ENCODE assay signal across 13 cellular contexts in genomic region chr6:16486661-16487060, GRCh38.
DNase-seq lines count a peak whose midpoint lies in the region; ATAC-seq and TF ChIP-seq lines count a peak whose summit lies in the region.
"Had no signal": no experiment of that assay in that cellular context is flagged by ENCODE, and none has a peak within 500 bp of the region (broad histone marks: within the 10 kb centered on the region; RNA-seq: fewer than 3 reads in every experiment).

No MANE protein-coding gene starts in this region.

- whole genome bisulfite sequencing in adrenal gland, 4 donors = 81 to 96% (median 91%) methylated on average over 11 of the region's 11 CpGs

- intact Hi-C loops in activated T-helper 2 cell treated with anti-CD3 and anti-CD28 coated beads, Interferon-gamma antibody, Interleukin-2, Interleukin-4, amounts not matched to agents 10 μg/mL and 5 μg/mL and 100 μg/mL, durations not matched to agents 14 hours and 24 hours and 36 hours (cut with micrococcal nuclease) = loop anchor here (10.0 kb wide), 1 partner anchor 712 kb away; no protein-coding TSS in a partner anchor
- intact Hi-C loops in sciatic nerve (cut with DNase I) = no loop called here
- intact Hi-C loops in upper lobe of right lung (cut with DNase I) = no loop called here
- intact Hi-C loops in adrenal gland (cut with DNase I) = no loop called here

- H3K27ac ChIP-seq in upper lobe of right lung = peak overlapping the region; percentile 12
- no peak overlapping the region for H3K27ac ChIP-seq in adrenal gland
- H3K27ac ChIP-seq: A549 had no signal

- H3K27ac Mint-ChIP-seq in activated naive CD4-positive, alpha-beta T cell treated with anti-CD3 and anti-CD28 coated beads, Interleukin-2, amount 10 ng/mL, durations not matched to agents 7 days and 5 days = peak overlapping the region; percentile 47
- peak overlapping the region; percentile 59 for H3K27ac Mint-ChIP-seq in activated T-helper 2 cell treated with anti-CD3 and anti-CD28 coated beads, Interferon-gamma antibody, Interleukin-2, Interleukin-4, amounts not matched to agents 10 μg/mL and 5 μg/mL and 100 μg/mL, durations not matched to agents 14 hours and 24 hours and 36 hours
- H3K27ac Mint-ChIP-seq: GM23338 had no signal

- CTCF ChIA-PET in activated naive CD4-positive, alpha-beta T cell treated with anti-CD3 and anti-CD28 coated beads, Interleukin-2, amount 10 ng/mL, durations not matched to agents 7 days and 5 days (lab: Charles Lee) = no interaction called here

- H3K9me3 Mint-ChIP-seq in activated naive CD4-positive, alpha-beta T cell treated with anti-CD3 and anti-CD28 coated beads, Interleukin-2, amount 10 ng/mL, durations not matched to agents 7 days and 5 days = peaks cover 6% of the 10 kb centered on the region
- H3K9me3 Mint-ChIP-seq in activated T-helper 2 cell treated with anti-CD3 and anti-CD28 coated beads, Interferon-gamma antibody, Interleukin-2, Interleukin-4, amounts not matched to agents 10 μg/mL and 5 μg/mL and 100 μg/mL, durations not matched to agents 14 hours and 24 hours and 36 hours = no peaks in the 10 kb centered on the region

- no peaks in the 10 kb centered on the region for H3K27me3 Mint-ChIP-seq in activated naive CD4-positive, alpha-beta T cell treated with anti-CD3 and anti-CD28 coated beads, Interleukin-2, amount 10 ng/mL, durations not matched to agents 7 days and 5 days
- no peaks in the 10 kb centered on the region for H3K27me3 Mint-ChIP-seq in activated T-helper 2 cell treated with anti-CD3 and anti-CD28 coated beads, Interferon-gamma antibody, Interleukin-2, Interleukin-4, amounts not matched to agents 10 μg/mL and 5 μg/mL and 100 μg/mL, durations not matched to agents 14 hours and 24 hours and 36 hours (ENCODE audit: low read depth)

- H3K4me3 Mint-ChIP-seq in activated naive CD4-positive, alpha-beta T cell treated with anti-CD3 and anti-CD28 coated beads, Interleukin-2, amount 10 ng/mL, durations not matched to agents 7 days and 5 days = no peak overlapping the region
- H3K4me3 Mint-ChIP-seq in activated T-helper 2 cell treated with anti-CD3 and anti-CD28 coated beads, Interferon-gamma antibody, Interleukin-2, Interleukin-4, amounts not matched to agents 10 μg/mL and 5 μg/mL and 100 μg/mL, durations not matched to agents 14 hours and 24 hours and 36 hours (ENCODE audit: low read depth) = peak overlapping the region; percentile 6
- H3K4me3 Mint-ChIP-seq: GM23338 had no signal

- peaks cover 89% of the 10 kb centered on the region for H3K4me1 Mint-ChIP-seq in activated naive CD4-positive, alpha-beta T cell treated with anti-CD3 and anti-CD28 coated beads, Interleukin-2, amount 10 ng/mL, durations not matched to agents 7 days and 5 days
- H3K4me1 Mint-ChIP-seq in activated T-helper 2 cell treated with anti-CD3 and anti-CD28 coated beads, Interferon-gamma antibody, Interleukin-2, Interleukin-4, amounts not matched to agents 10 μg/mL and 5 μg/mL and 100 μg/mL, durations not matched to agents 14 hours and 24 hours and 36 hours (ENCODE audit: low read depth) = peaks cover 91% of the 10 kb centered on the region

- TF ChIP-seq CTCF in upper lobe of right lung (IDR thresholded peaks at IDR 0.05) (no peak), adrenal gland (IDR thresholded peaks at IDR 0.05) (no peak)

- peaks cover 45% of the 10 kb centered on the region for H3K36me3 Mint-ChIP-seq in activated naive CD4-positive, alpha-beta T cell treated with anti-CD3 and anti-CD28 coated beads, Interleukin-2, amount 10 ng/mL, durations not matched to agents 7 days and 5 days
- H3K36me3 Mint-ChIP-seq in activated T-helper 2 cell treated with anti-CD3 and anti-CD28 coated beads, Interferon-gamma antibody, Interleukin-2, Interleukin-4, amounts not matched to agents 10 μg/mL and 5 μg/mL and 100 μg/mL, durations not matched to agents 14 hours and 24 hours and 36 hours (ENCODE audit: low read depth) = peaks cover 62% of the 10 kb centered on the region

- H3K4me1 ChIP-seq in upper lobe of right lung (peaks cover 20% of the 10 kb centered on the region), adrenal gland (replicated peaks in 1 of 2) (no peaks in the 10 kb centered on the region)
- H3K4me1 ChIP-seq: A549 had no signal

- H3K9me3 ChIP-seq in upper lobe of right lung = no peaks in the 10 kb centered on the region
- H3K9me3 ChIP-seq in adrenal gland (replicated peaks in 1 of 3) = no peaks in the 10 kb centered on the region

- no peak for TF ChIP-seq POLR2A in adrenal gland (IDR thresholded peaks at IDR 0.05)

- H3K27me3 ChIP-seq in upper lobe of right lung (no peaks in the 10 kb centered on the region), adrenal gland (no peaks in the 10 kb centered on the region)

- no peak overlapping the region for H3K4me3 ChIP-seq in upper lobe of right lung
- H3K4me3 ChIP-seq in adrenal gland = no peak overlapping the region
- H3K4me3 ChIP-seq: A549, GM23338 had no signal

- H3K36me3 ChIP-seq in upper lobe of right lung (no peaks in the 10 kb centered on the region), adrenal gland (replicated peaks in 1 of 2) (no peaks in the 10 kb centered on the region)

- DNase-seq in activated naive CD4-positive, alpha-beta T cell treated with anti-CD3 and anti-CD28 coated beads, Interleukin-2, amount 10 ng/mL, durations not matched to agents 7 days and 5 days = no peak
- no peak for DNase-seq in activated naive CD4-positive, alpha-beta T cell (lab: John Stamatoyannopoulos, UW)
- DNase-seq in activated T-helper 2 cell treated with anti-CD3 and anti-CD28 coated beads, Interferon-gamma antibody, Interleukin-2, Interleukin-4, amounts not matched to agents 10 μg/mL and 5 μg/mL and 100 μg/mL, durations not matched to agents 14 hours and 24 hours and 36 hours (ENCODE audit: low spot score) = no peak
- DNase-seq in sciatic nerve (ENCODE audit: low spot score) = peak; percentile 64
- no peak for DNase-seq in upper lobe of right lung
- no peak for DNase-seq in germinal center (ENCODE audit: low spot score)
- no peak for DNase-seq in adrenal gland
- DNase-seq in effector CD8-positive, alpha-beta T cell (lab: John Stamatoyannopoulos, UW) = no peak
- DNase-seq: NCI-H2171 treated with DMSO at 0.1 percent for 48 hours, trophoblast cell had no signal

- ATAC-seq in sciatic nerve = no peak
- ATAC-seq in upper lobe of right lung = no peak
- ATAC-seq: A549, GM23338, SK-N-SH treated with all-trans-retinoic acid at 6 μM for 48 hours had no signal
